2 cellular contexts compared by ENCODE assay signal in the genomic region with DNA sequence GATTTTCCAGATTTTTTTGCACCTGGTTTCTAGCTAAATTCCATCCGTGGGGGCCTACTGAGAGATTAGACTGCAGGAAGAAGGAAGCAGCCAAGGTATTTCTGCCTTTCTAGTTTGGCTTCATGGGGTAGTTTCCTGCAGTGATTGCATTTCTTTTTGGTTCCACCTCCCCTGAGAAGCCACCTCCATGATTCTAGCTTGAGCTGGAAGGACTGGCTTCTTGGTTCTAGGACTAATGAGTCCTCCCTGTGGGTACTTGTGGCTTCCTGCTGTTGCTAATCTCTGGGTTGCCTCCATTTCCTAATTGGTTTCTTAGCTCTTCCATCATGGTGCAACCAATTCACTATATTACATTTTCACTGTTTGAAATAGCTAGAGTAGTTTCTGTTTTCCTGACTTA.
TF ChIP-seq lines count a peak whose summit lies in the region.

No MANE protein-coding gene starts in this region.

TF ChIP-seq in SK-N-SH, 30 proteins besides CTCF, POLR2A, EP300 and RAD21 (continued from another document):
- no peak for TF ChIP-seq FOSL2 (IDR thresholded peaks at IDR 0.05; ENCODE audit: borderline replicate concordance, low read depth)
- TF ChIP-seq NFIC (IDR thresholded peaks at IDR 0.05; ENCODE audit: borderline replicate concordance), result no peak
- no peak for TF ChIP-seq TCF12 (IDR thresholded peaks at IDR 0.05)
- no peak for TF ChIP-seq REST (IDR thresholded peaks at IDR 0.05; ENCODE audit: low read depth, low read length)
- TF ChIP-seq TAF1 (IDR thresholded peaks at IDR 0.05; ENCODE audit: borderline replicate concordance, low read depth, low read length), result no peak
- TF ChIP-seq POLR2AphosphoS5 (IDR thresholded peaks at IDR 0.05; ENCODE audit: low read depth, low read length), result no peak
- no peak for TF ChIP-seq IRF3 (IDR thresholded peaks at IDR 0.05; ENCODE audit: low read depth, low read length)

TF ChIP-seq in SK-N-SH treated with all-trans-retinoic acid at 6 μM for 48 hours, 23 proteins besides CTCF, POLR2A, EP300 and RAD21 (continued from another document):
- TF ChIP-seq GLIS3 (CRISPR knock-in tag; IDR thresholded peaks at IDR 0.05) (no peak), ZFP3 (CRISPR knock-in tag; IDR thresholded peaks at IDR 0.05) (no peak), POU6F1 (CRISPR knock-in tag; IDR thresholded peaks at IDR 0.05; ENCODE audit: borderline replicate concordance, low read depth) (no peak), ESRRG (CRISPR knock-in tag; IDR thresholded peaks at IDR 0.05) (no peak), ZNF8 (CRISPR knock-in tag; IDR thresholded peaks at IDR 0.05) (no peak), ZNF565 (CRISPR knock-in tag; conservative IDR thresholded peaks at IDR 0.05; ENCODE audit: low read depth) (no peak), SNAI2 (CRISPR knock-in tag; IDR thresholded peaks at IDR 0.05) (no peak), TSHZ2 (CRISPR knock-in tag; IDR thresholded peaks at IDR 0.05) (no peak)
